In the genomic region with DNA sequence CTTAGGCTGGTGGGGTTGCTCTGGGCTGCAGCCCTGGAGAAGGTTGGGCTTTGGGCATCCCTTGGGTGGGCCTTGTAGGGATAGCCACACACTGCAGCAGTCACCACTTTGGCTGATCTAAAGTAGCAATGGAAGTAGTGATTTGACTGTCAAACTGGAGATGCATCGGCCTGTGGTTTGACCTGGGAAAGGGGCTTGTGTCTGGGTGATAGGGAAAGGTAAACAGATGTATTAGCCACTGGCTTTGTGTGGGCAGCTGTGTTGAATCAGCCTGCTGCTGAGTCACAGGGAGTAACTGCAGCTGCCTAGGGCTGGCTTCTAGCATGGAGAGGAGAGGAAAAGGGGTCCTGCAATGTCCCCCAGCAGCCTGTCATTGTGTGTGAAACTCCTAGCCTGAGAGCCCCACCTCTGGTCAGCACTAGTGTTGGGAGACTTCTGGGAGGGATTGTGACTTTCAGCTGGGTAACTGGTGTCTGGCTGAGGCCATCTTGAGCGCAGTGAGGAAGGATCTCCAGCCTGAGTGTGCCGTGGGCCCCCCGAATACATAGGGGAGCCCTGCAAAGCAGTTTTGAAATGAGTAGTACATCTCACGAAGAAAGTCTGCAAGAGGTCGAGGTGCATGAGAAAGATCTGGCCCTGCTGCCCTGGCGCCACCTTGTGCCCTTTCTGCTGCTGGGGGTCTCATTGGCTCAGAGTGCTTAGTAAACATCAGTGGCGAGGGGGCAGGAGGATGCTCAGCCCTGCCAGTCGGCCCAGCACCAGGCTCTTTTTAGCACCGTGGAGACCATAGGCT, we compare ENCODE assay signal across 10 cellular contexts.
DNase-seq lines count a peak whose midpoint lies in the region; ATAC-seq, FAIRE-seq and TF ChIP-seq lines count a peak whose summit lies in the region.
"Had no signal": no experiment of that assay in that cellular context is flagged by ENCODE, and none has a peak within 500 bp of the region (broad histone marks: within the 10 kb centered on the region; RNA-seq: fewer than 3 reads in every experiment).

No MANE protein-coding gene starts in this region.

- peak; percentile 25 to 44 for TF ChIP-seq CTCF in Caco-2 (IDR thresholded peaks at IDR 0.05; ENCODE audit: insufficient read depth in 1 of 2, low read depth in 1 of 2, low read length in 1 of 2, severe bottlenecking in 1 of 2, unreplicated experiment in 1 of 2)
- TF ChIP-seq CTCF in GM20000 (IDR thresholded peaks at IDR 0.05; ENCODE audit: extremely low read depth, missing control alignments), result no peak
- TF ChIP-seq CTCF in omental fat pad (IDR thresholded peaks at IDR 0.05), result no peak

- no peaks in the 10 kb centered on the region; the same call in 1 of the 2 replicates for H3K4me1 ChIP-seq in Caco-2
- H3K4me1 ChIP-seq: heart left ventricle had no signal

- ATAC-seq in omental fat pad (ENCODE audit: low FRiP score) (no peak), HG03108 (IDR thresholded peaks at IDR 0.05; ENCODE audit: unreplicated experiment) (no peak)

- no peaks in the 10 kb centered on the region for H3K36me3 ChIP-seq in Caco-2 (ENCODE audit: control insufficient read depth, insufficient read depth, low read length)
- H3K36me3 ChIP-seq: heart left ventricle had no signal

- no peak overlapping the region for H3K27ac Mint-ChIP-seq in Caco-2 (ENCODE audit: unreplicated experiment)
- H3K27ac Mint-ChIP-seq: IgD-negative memory B cell had no signal

- no peak for TF ChIP-seq POLR2A in GM12891 (IDR thresholded peaks at IDR 0.05; ENCODE audit: low read depth, low read length)

- no peak overlapping the region for H3K4me3 Mint-ChIP-seq in Caco-2 (ENCODE audit: unreplicated experiment)
- H3K4me3 Mint-ChIP-seq: IgD-negative memory B cell had no signal

- no TSS peak for BruUV-seq in Caco-2 (replicated peaks; lab: Mats Ljungman, UMichigan)

- H3K9me3 Mint-ChIP-seq in Caco-2 (ENCODE audit: unreplicated experiment), result no peaks in the 10 kb centered on the region

- no peaks in the 10 kb centered on the region for H3K9me3 ChIP-seq in Caco-2

- no peaks in the 10 kb centered on the region for H3K27me3 ChIP-seq in Caco-2 (replicated peaks; ENCODE audit: control insufficient read depth, insufficient read depth, low read length)
- H3K27me3 ChIP-seq: heart left ventricle had no signal

- no peak for FAIRE-seq in GM12891 (lab: Jason Lieb, UNC)

- no peaks in the 10 kb centered on the region for H3K36me3 Mint-ChIP-seq in Caco-2 (ENCODE audit: insufficient read depth, unreplicated experiment)

- no peaks in the 10 kb centered on the region for H3K27me3 Mint-ChIP-seq in Caco-2 (ENCODE audit: insufficient read depth, unreplicated experiment)
- H3K27me3 Mint-ChIP-seq: IgD-negative memory B cell had no signal

- peaks cover 11% of the 10 kb centered on the region for H3K4me1 Mint-ChIP-seq in Caco-2 (ENCODE audit: low read depth, unreplicated experiment)

- CTCF ChIA-PET in Caco-2 (lab: Charles Lee), result no interaction called here

- DNase-seq in Caco-2 (peak in 1 of 2 experiments; percentile 16), GM20000 (ENCODE audit: low spot score) (peak; percentile 18), OCI-M1 (lab: John Stamatoyannopoulos, UW) (peak; percentile 56), glomerular visceral epithelial cell (ENCODE audit: extremely low spot score) (peak; percentile 91), omental fat pad (ENCODE audit: low spot score) (no peak), GM12891 (ENCODE audit: insufficient read length, low spot score) (no peak), SIG-M5 treated with dmso at 0.1 percent for 504 hours (lab: John Stamatoyannopoulos, UW; ENCODE audit: unreplicated experiment) (no peak)
- DNase-seq: heart left ventricle had no signal

- intact Hi-C loops in Caco-2 (cut with micrococcal nuclease; ENCODE audit: unreplicated experiment), result no loop called here

- H3K4me3 ChIP-seq in Caco-2 (ENCODE audit: low read depth, low read length), result no peak overlapping the region
- H3K4me3 ChIP-seq: heart left ventricle had no signal

- POLR2A ChIA-PET in Caco-2 (lab: Charles Lee), result no interaction called here

TF ChIP-seq in GM12891, 5 proteins besides CTCF, POLR2A, EP300 and RAD21:
- no peak for TF ChIP-seq POLR2AphosphoS5 (IDR thresholded peaks at IDR 0.05; ENCODE audit: low read depth, low read length)
- TF ChIP-seq PAX5 (IDR thresholded peaks at IDR 0.05; ENCODE audit: insufficient read depth, low read length, severe bottlenecking), result no peak
- TF ChIP-seq TAF1 (IDR thresholded peaks at IDR 0.05; ENCODE audit: low read depth, low read length), result no peak
- no peak for TF ChIP-seq SPI1 (IDR thresholded peaks at IDR 0.05; ENCODE audit: low read depth, low read length)
- TF ChIP-seq POU2F2 (IDR thresholded peaks at IDR 0.05; ENCODE audit: low read depth, low read length), result no peak

Comparison
In these comparisons a context has a peak if more than half of its experiments do, and no peak if none do; other contexts are left out.
1. DNase-seq: peak in GM20000 (single experiment), OCI-M1 (single experiment) and glomerular visceral epithelial cell (single experiment); none in omental fat pad (single experiment), GM12891 (single experiment) and SIG-M5 treated with dmso at 0.1 percent for 504 hours (single experiment).
2. CTCF ChIP-seq: peak in Caco-2 (2 of 2); none in GM20000 (single experiment) and omental fat pad (0 of 3).